8 cellular contexts compared by ENCODE assay signal in genomic region chr6:108798672-108799355, GRCh38.
A peak's percentile ranks its signal among the peaks of the same experiment; 100 is the strongest.
DNase-seq lines count a peak whose midpoint lies in the region; ATAC-seq and TF ChIP-seq lines count a peak whose summit lies in the region.

No MANE protein-coding gene starts in this region.

- H3K27me3 ChIP-seq in HAP-1 (ENCODE audit: low read depth) = no peaks in the 10 kb centered on the region

- no peaks in the 10 kb centered on the region for H3K9me3 ChIP-seq in HAP-1

- H3K4me3 ChIP-seq in HAP-1 (no peak overlapping the region), fibroblast of pulmonary artery (replicated peaks; ENCODE audit: low read depth, low read length) (no peak overlapping the region)

- H3K36me3 ChIP-seq in HAP-1 (replicated peaks) = no peaks in the 10 kb centered on the region

- in situ Hi-C loops in HAP-1 (cut with MboI; ENCODE audit: low sequenced_read_pairs) = no loop called here

- no peak for TF ChIP-seq CTCF in fibroblast of pulmonary artery (IDR thresholded peaks at IDR 0.05; ENCODE audit: low read length, missing control alignments)

- H3K4me1 ChIP-seq in HAP-1 = peaks cover 55% of the 10 kb centered on the region

- ATAC-seq in HG03025 (IDR thresholded peaks at IDR 0.05; ENCODE audit: low FRiP score, unreplicated experiment) = no peak
- ATAC-seq in GM21381 (IDR thresholded peaks at IDR 0.05; ENCODE audit: unreplicated experiment) = no peak

- DNase-seq in HAP-1 (ENCODE audit: low spot score in 2 of 2) (peak; percentile 27 to 65), fibroblast of pulmonary artery (ENCODE audit: low read depth) (peak; percentile 48), T1000 (lab: John Stamatoyannopoulos, UW) (no peak), NCI-H524 (lab: John Stamatoyannopoulos, UW) (no peak)
- peak; percentile 17 for DNase-seq in activated CD4-positive, alpha-beta T cell treated with anti-CD3 and anti-CD28 coated beads, Interleukin-2, amount 50 U/mL, for 4 hours
- peak; percentile 42 to 63 for DNase-seq in stimulated activated CD4-positive, alpha-beta T cell treated with anti-CD3 and anti-CD28 coated beads, Interleukin-2, amount 100 ng/mL, for 24 hours

Comparison
In these comparisons a context has a peak if more than half of its experiments do, and no peak if none do; other contexts are left out.
1. DNase-seq: peak in HAP-1 (2 of 2), activated CD4-positive, alpha-beta T cell treated with anti-CD3 and anti-CD28 coated beads, Interleukin-2, amount 50 U/mL, for 4 hours (2 of 2), fibroblast of pulmonary artery (single experiment) and stimulated activated CD4-positive, alpha-beta T cell treated with anti-CD3 and anti-CD28 coated beads, Interleukin-2, amount 100 ng/mL, for 24 hours (2 of 2); none in T1000 (single experiment) and NCI-H524 (0 of 2).